35 cellular contexts compared by ENCODE assay signal in genomic region chr10:118216526-118217035, GRCh38.
"Had no signal": no experiment of that assay in that cellular context is flagged by ENCODE, and none has a peak within 500 bp of the region (broad histone marks: within the 10 kb centered on the region; RNA-seq: fewer than 3 reads in every experiment).

No MANE protein-coding gene starts in this region.

- H3K4me3 Mint-ChIP-seq: activated CD4-positive, alpha-beta memory T cell treated with anti-CD3 and anti-CD28 coated beads for 36 hours; activated CD4-positive, alpha-beta T cell treated with anti-CD3 and anti-CD28 coated beads for 36 hours; activated CD4-positive, alpha-beta T cell treated with anti-CD3 and anti-CD28 coated beads, Interleukin-2, amount 10 ng/mL, durations not matched to agents 24 days and 14 days; activated CD8-positive, alpha-beta memory T cell treated with anti-CD3 and anti-CD28 coated beads, Interleukin-2, amount 10 ng/mL, durations not matched to agents 7 days and 5 days; activated CD8-positive, alpha-beta T cell treated with anti-CD3 and anti-CD28 coated beads, Interleukin-2, amount 10 ng/mL, durations not matched to agents 7 days and 5 days; activated naive CD4-positive, alpha-beta T cell treated with anti-CD3 and anti-CD28 coated beads for 36 hours; activated naive CD4-positive, alpha-beta T cell treated with anti-CD3 and anti-CD28 coated beads, Interleukin-2, amount 50 U/mL, for 24 hours; activated naive CD8-positive, alpha-beta T cell treated with anti-CD3 and anti-CD28 coated beads for 36 hours; activated naive CD8-positive, alpha-beta T cell treated with anti-CD3 and anti-CD28 coated beads, Interleukin-2, amount 50 U/mL, for 24 hours; activated T-helper 1 cell treated with anti-CD3 and anti-CD28 coated beads, Interleukin-12 subunit alpha, Interleukin-12 subunit beta, Interleukin-2, Interleukin-4 antibody, amounts not matched to agents 30 ng/mL and 10 ng/mL and 1 ng/mL, durations not matched to agents 14 hours and 24 hours and 36 hours; effector memory CD8-positive, alpha-beta T cell; T-helper 17 cell; T-helper 2 cell treated with Interferon-gamma antibody and Interleukin-4, amounts not matched to agents 5 μg/mL and 100 μg/mL, for 36 hours had no signal

- ATAC-seq: activated CD4-positive, alpha-beta T cell treated with anti-CD3 and anti-CD28 coated beads for 36 hours; activated CD8-positive, alpha-beta memory T cell treated with anti-CD3 and anti-CD28 coated beads, Interleukin-2, amount 10 ng/mL, durations not matched to agents 7 days and 5 days; activated CD8-positive, alpha-beta T cell treated with anti-CD3 and anti-CD28 coated beads, Interleukin-2, amount 10 ng/mL, durations not matched to agents 7 days and 5 days; activated naive CD8-positive, alpha-beta T cell treated with anti-CD3 and anti-CD28 coated beads, Interleukin-2, amount 50 U/mL, for 24 hours; body of pancreas; effector memory CD8-positive, alpha-beta T cell; T-helper 17 cell had no signal

- H3K36me3 ChIP-seq: adrenal gland, esophagus muscularis mucosa, WERI-Rb-1 had no signal

- H3K9me3 ChIP-seq: adrenal gland, body of pancreas, esophagus muscularis mucosa had no signal

- DNase-seq: activated CD4-positive, alpha-beta memory T cell treated with anti-CD3 and anti-CD28 coated beads for 36 hours; activated CD4-positive, alpha-beta T cell treated with anti-CD3 and anti-CD28 coated beads for 36 hours; activated CD4-positive, alpha-beta T cell treated with anti-CD3 and anti-CD28 coated beads, Interleukin-2, amount 10 ng/mL, durations not matched to agents 24 days and 14 days; activated CD4-positive, CD25-positive, alpha-beta regulatory T cell; activated CD4-positive, CD25-positive, alpha-beta regulatory T cell treated with anti-CD3 and anti-CD28 coated beads, Interleukin-2, amount 50 U/mL, for 72 hours; activated CD8-positive, alpha-beta memory T cell treated with anti-CD3 and anti-CD28 coated beads, Interleukin-2, amount 10 ng/mL, durations not matched to agents 7 days and 5 days; activated CD8-positive, alpha-beta memory T cell treated with anti-CD3 and anti-CD28 coated beads, Interleukin-2, amount 50 U/mL, for 4 hours; activated CD8-positive, alpha-beta T cell treated with anti-CD3 and anti-CD28 coated beads, Interleukin-2, amount 10 ng/mL, durations not matched to agents 7 days and 5 days; activated effector memory CD4-positive, alpha-beta T cell treated with anti-CD3 and anti-CD28 coated beads, Interleukin-2, amount 50 U/mL, for 16 hours; activated naive CD4-positive, alpha-beta T cell treated with anti-CD3 and anti-CD28 coated beads for 36 hours; activated naive CD8-positive, alpha-beta T cell treated with anti-CD3 and anti-CD28 coated beads for 36 hours; activated naive CD8-positive, alpha-beta T cell treated with anti-CD3 and anti-CD28 coated beads, Interleukin-2, amount 50 U/mL, for 24 hours; activated T-cell treated with anti-CD3 and anti-CD28 coated beads, Interleukin-2, amount 50 U/mL, for 1 hour; activated T-cell treated with anti-CD3 and anti-CD28 coated beads, Interleukin-2, amount 50 U/mL, for 48 hours; adrenal gland; amygdala; aorta; body of pancreas; caudate nucleus; cortex of kidney; dermis blood vessel endothelial cell; effector CD4-positive, alpha-beta T cell; effector memory CD8-positive, alpha-beta T cell; erythroblast; T-helper 1 cell; T-helper 17 cell; T1000; WERI-Rb-1 had no signal

- H3K4me3 ChIP-seq: adrenal gland, body of pancreas, esophagus muscularis mucosa had no signal

- H3K4me1 ChIP-seq: adrenal gland, body of pancreas, esophagus muscularis mucosa had no signal

- H3K36me3 Mint-ChIP-seq: activated CD4-positive, alpha-beta memory T cell treated with anti-CD3 and anti-CD28 coated beads for 36 hours; activated CD8-positive, alpha-beta memory T cell treated with anti-CD3 and anti-CD28 coated beads, Interleukin-2, amount 10 ng/mL, durations not matched to agents 7 days and 5 days; activated naive CD4-positive, alpha-beta T cell treated with anti-CD3 and anti-CD28 coated beads, Interleukin-2, amount 50 U/mL, for 24 hours; activated naive CD8-positive, alpha-beta T cell treated with anti-CD3 and anti-CD28 coated beads for 36 hours had no signal

- H3K9me3 Mint-ChIP-seq: activated CD4-positive, alpha-beta memory T cell treated with anti-CD3 and anti-CD28 coated beads for 36 hours; activated CD4-positive, alpha-beta T cell treated with anti-CD3 and anti-CD28 coated beads, Interleukin-2, amount 10 ng/mL, durations not matched to agents 24 days and 14 days; activated naive CD4-positive, alpha-beta T cell treated with anti-CD3 and anti-CD28 coated beads for 36 hours; activated naive CD4-positive, alpha-beta T cell treated with anti-CD3 and anti-CD28 coated beads, Interleukin-2, amount 50 U/mL, for 24 hours; activated naive CD8-positive, alpha-beta T cell treated with anti-CD3 and anti-CD28 coated beads for 36 hours; activated naive CD8-positive, alpha-beta T cell treated with anti-CD3 and anti-CD28 coated beads, Interleukin-2, amount 50 U/mL, for 24 hours; activated T-helper 1 cell treated with anti-CD3 and anti-CD28 coated beads, Interleukin-12 subunit alpha, Interleukin-12 subunit beta, Interleukin-2, Interleukin-4 antibody, amounts not matched to agents 30 ng/mL and 10 ng/mL and 1 ng/mL, durations not matched to agents 14 hours and 24 hours and 36 hours; activated T-helper 2 cell treated with anti-CD3 and anti-CD28 coated beads, Interferon-gamma antibody, Interleukin-2, Interleukin-4, amounts not matched to agents 10 μg/mL and 5 μg/mL and 100 μg/mL, durations not matched to agents 14 hours and 24 hours and 36 hours; effector memory CD8-positive, alpha-beta T cell; T-helper 2 cell treated with Interferon-gamma antibody and Interleukin-4, amounts not matched to agents 5 μg/mL and 100 μg/mL, for 36 hours had no signal

- H3K27me3 ChIP-seq: adrenal gland, body of pancreas, esophagus muscularis mucosa had no signal

- H3K27ac ChIP-seq: adrenal gland, body of pancreas, esophagus muscularis mucosa, WERI-Rb-1 had no signal

- H3K27ac Mint-ChIP-seq: activated CD4-positive, alpha-beta memory T cell treated with anti-CD3 and anti-CD28 coated beads for 36 hours; activated CD4-positive, alpha-beta T cell treated with anti-CD3 and anti-CD28 coated beads for 36 hours; activated CD4-positive, alpha-beta T cell treated with anti-CD3 and anti-CD28 coated beads, Interleukin-2, amount 10 ng/mL, durations not matched to agents 24 days and 14 days; activated CD8-positive, alpha-beta memory T cell treated with anti-CD3 and anti-CD28 coated beads, Interleukin-2, amount 10 ng/mL, durations not matched to agents 7 days and 5 days; activated CD8-positive, alpha-beta T cell treated with anti-CD3 and anti-CD28 coated beads, Interleukin-2, amount 10 ng/mL, durations not matched to agents 7 days and 5 days; activated naive CD4-positive, alpha-beta T cell treated with anti-CD3 and anti-CD28 coated beads for 36 hours; activated naive CD4-positive, alpha-beta T cell treated with anti-CD3 and anti-CD28 coated beads, Interleukin-2, amount 50 U/mL, for 24 hours; activated naive CD8-positive, alpha-beta T cell treated with anti-CD3 and anti-CD28 coated beads for 36 hours; activated naive CD8-positive, alpha-beta T cell treated with anti-CD3 and anti-CD28 coated beads, Interleukin-2, amount 50 U/mL, for 24 hours; activated T-helper 1 cell treated with anti-CD3 and anti-CD28 coated beads, Interleukin-12 subunit alpha, Interleukin-12 subunit beta, Interleukin-2, Interleukin-4 antibody, amounts not matched to agents 30 ng/mL and 10 ng/mL and 1 ng/mL, durations not matched to agents 14 hours and 24 hours and 36 hours; activated T-helper 2 cell treated with anti-CD3 and anti-CD28 coated beads, Interferon-gamma antibody, Interleukin-2, Interleukin-4, amounts not matched to agents 10 μg/mL and 5 μg/mL and 100 μg/mL, durations not matched to agents 14 hours and 24 hours and 36 hours; effector memory CD8-positive, alpha-beta T cell; T-helper 17 cell; T-helper 2 cell treated with Interferon-gamma antibody and Interleukin-4, amounts not matched to agents 5 μg/mL and 100 μg/mL, for 36 hours had no signal

- H3K4me1 Mint-ChIP-seq: activated CD4-positive, alpha-beta T cell treated with anti-CD3 and anti-CD28 coated beads for 36 hours; activated CD4-positive, alpha-beta T cell treated with anti-CD3 and anti-CD28 coated beads, Interleukin-2, amount 10 ng/mL, durations not matched to agents 24 days and 14 days; activated CD8-positive, alpha-beta memory T cell treated with anti-CD3 and anti-CD28 coated beads, Interleukin-2, amount 10 ng/mL, durations not matched to agents 7 days and 5 days; activated naive CD4-positive, alpha-beta T cell treated with anti-CD3 and anti-CD28 coated beads, Interleukin-2, amount 50 U/mL, for 24 hours; activated naive CD8-positive, alpha-beta T cell treated with anti-CD3 and anti-CD28 coated beads for 36 hours had no signal

- FAIRE-seq: colon, frontal cortex had no signal
